1 cellular context compared by ENCODE assay signal in genomic region chr12:63864456-63864709, GRCh38.
TF ChIP-seq lines count a peak whose summit lies in the region.

No MANE protein-coding gene starts in this region.

TF ChIP-seq in IMR-90, 13 proteins besides CTCF, POLR2A, EP300 and RAD21 (continued from another document):
- TF ChIP-seq CEBPB (IDR thresholded peaks at IDR 0.05; ENCODE audit: low read depth, low read length): no peak
- TF ChIP-seq USF2 (IDR thresholded peaks at IDR 0.05; ENCODE audit: low read depth, low read length): no peak
- TF ChIP-seq RFX5 (IDR thresholded peaks at IDR 0.05; ENCODE audit: low read depth, low read length): no peak
- TF ChIP-seq MAZ (IDR thresholded peaks at IDR 0.05; ENCODE audit: borderline replicate concordance, low read depth, low read length): no peak
- TF ChIP-seq MXI1 (IDR thresholded peaks at IDR 0.05; ENCODE audit: borderline replicate concordance, low read depth, low read length): no peak
- no peak for TF ChIP-seq RCOR1 (IDR thresholded peaks at IDR 0.05; ENCODE audit: insufficient replicate concordance, low read length)
